Comparison of ENCODE assay signal across 16 cellular contexts in the genomic region with DNA sequence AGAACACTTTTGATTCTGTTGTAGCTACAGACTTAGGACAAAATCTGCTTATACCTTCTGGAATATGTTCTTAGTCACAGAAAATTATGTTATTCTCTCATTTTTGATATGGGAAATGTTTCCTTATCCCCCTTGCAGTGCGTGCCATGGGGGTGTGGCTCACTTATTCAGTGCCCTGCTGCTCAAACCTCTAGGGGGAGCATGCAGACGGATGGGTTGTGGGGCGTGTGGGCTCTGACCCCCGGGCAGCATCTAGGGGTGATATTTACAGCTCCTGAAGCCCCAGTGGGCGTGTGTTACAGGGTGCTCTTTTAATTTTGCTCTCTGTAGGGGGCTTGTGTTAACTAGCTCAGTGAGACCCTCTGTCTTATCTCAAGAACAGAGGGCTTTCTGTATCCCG.
DNase-seq lines count a peak whose midpoint lies in the region; ATAC-seq, FAIRE-seq and TF ChIP-seq lines count a peak whose summit lies in the region.
"Had no signal": no experiment of that assay in that cellular context is flagged by ENCODE, and none has a peak within 500 bp of the region (broad histone marks: within the 10 kb centered on the region; RNA-seq: fewer than 3 reads in every experiment).

No MANE protein-coding gene starts in this region.

- H4K20me1 ChIP-seq in GM23338 (replicated peaks; ENCODE audit: insufficient read depth) = no peaks in the 10 kb centered on the region
- H4K20me1 ChIP-seq in keratinocyte (ENCODE audit: control insufficient read depth, extremely low read depth, insufficient read depth, low read length) = no peaks in the 10 kb centered on the region

- H3K4me3 ChIP-seq in GM23338 (no peak overlapping the region), Panc1 (ENCODE audit: low read depth in 2 of 2, low read length in 2 of 2) (no peak overlapping the region), keratinocyte (ENCODE audit: control insufficient read depth in 2 of 3, extremely low read depth in 1 of 3, insufficient read depth in 2 of 3, low read depth in 1 of 3, low read length in 3 of 3) (no peak overlapping the region)
- H3K4me3 ChIP-seq: colonic mucosa, testis had no signal

- H3K4me3 Mint-ChIP-seq in GM23338 = no peak overlapping the region
- H3K4me3 Mint-ChIP-seq: activated CD4-positive, alpha-beta T cell treated with anti-CD3 and anti-CD28 coated beads, Interleukin-2, amount 10 ng/mL, durations not matched to agents 24 days and 14 days; activated naive CD4-positive, alpha-beta T cell treated with anti-CD3 and anti-CD28 coated beads for 36 hours had no signal

- no peaks in the 10 kb centered on the region for H3K9me1 ChIP-seq in keratinocyte (ENCODE audit: control insufficient read depth, extremely low read depth, insufficient read depth, low read length)

- no peaks in the 10 kb centered on the region for H3K36me3 ChIP-seq in GM23338 (ENCODE audit: insufficient read depth)
- no peaks in the 10 kb centered on the region for H3K36me3 ChIP-seq in Panc1 (ENCODE audit: control insufficient read depth, insufficient read depth, low read length)
- no peaks in the 10 kb centered on the region for H3K36me3 ChIP-seq in keratinocyte (ENCODE audit: control insufficient read depth in 2 of 2, extremely low read depth in 1 of 2, insufficient read depth in 2 of 2, low read length in 2 of 2)
- H3K36me3 ChIP-seq: colonic mucosa, neutrophil had no signal

- no TSS peak for BruUV-seq in Panc1 (replicated peaks; lab: Mats Ljungman, UMichigan)

- no peaks in the 10 kb centered on the region for H3K36me3 Mint-ChIP-seq in GM23338 (ENCODE audit: low read depth)

- H3K9ac ChIP-seq in keratinocyte (ENCODE audit: control insufficient read depth, extremely low read depth, insufficient read depth, low read length) = no peak overlapping the region

- H3K4me2 ChIP-seq in GM23338 = no peak overlapping the region
- H3K4me2 ChIP-seq in keratinocyte (ENCODE audit: control insufficient read depth, extremely low read depth, insufficient read depth, low read depth, low read length) = no peak overlapping the region

- no peaks in the 10 kb centered on the region for H3K9me3 Mint-ChIP-seq in GM23338
- H3K9me3 Mint-ChIP-seq: activated CD4-positive, alpha-beta T cell treated with anti-CD3 and anti-CD28 coated beads, Interleukin-2, amount 10 ng/mL, durations not matched to agents 24 days and 14 days; activated naive CD4-positive, alpha-beta T cell treated with anti-CD3 and anti-CD28 coated beads for 36 hours had no signal

- CTCF ChIA-PET in Panc1 (lab: Charles Lee) = no interaction called here

- no peak for FAIRE-seq in keratinocyte (lab: Jason Lieb, UNC)
- FAIRE-seq: frontal cortex had no signal

- DNase-seq in ELR (ENCODE audit: low read depth) (peak; percentile 2), GM23338 (ENCODE audit: low spot score) (peak; percentile 41), Panc1 (ENCODE audit: low read depth, low spot score) (no peak), keratinocyte (ENCODE audit: low read depth, low spot score) (no peak), epidermal melanocyte (ENCODE audit: insufficient read length, low spot score) (no peak), caudate nucleus (lab: John Stamatoyannopoulos, UW) (no peak), inferior parietal cortex (ENCODE audit: extremely low spot score) (no peak)
- DNase-seq: activated naive CD4-positive, alpha-beta T cell treated with anti-CD3 and anti-CD28 coated beads for 36 hours; aorta; colonic mucosa; NCI-H187 treated with DMSO at 0.1 percent for 48 hours; stimulated activated CD4-positive, alpha-beta T cell treated with anti-CD3 and anti-CD28 coated beads, Interleukin-12 subunit alpha, Interleukin-12 subunit beta, amount 100 ng/mL, for 4 hours; testis had no signal

- POLR2A ChIA-PET in Panc1 (lab: Charles Lee) = no interaction called here

- no peaks in the 10 kb centered on the region for H3K27me3 Mint-ChIP-seq in GM23338 (ENCODE audit: insufficient read depth, low read depth, poor library complexity)
- H3K27me3 Mint-ChIP-seq: activated CD4-positive, alpha-beta T cell treated with anti-CD3 and anti-CD28 coated beads, Interleukin-2, amount 10 ng/mL, durations not matched to agents 24 days and 14 days had no signal

- in situ Hi-C loops in Panc1 (cut with HindIII; ENCODE audit: low pct_unique_long_range_greater_than_20kb, low sequenced_read_pairs) = no loop called here

- H3F3A ChIP-seq in GM23338 (replicated peaks; ENCODE audit: low read depth) = no peaks in the 10 kb centered on the region

- H2AFZ ChIP-seq in GM23338 (peak overlapping the region; percentile 60; the same call in 1 of the 2 replicates), keratinocyte (ENCODE audit: control insufficient read depth, low read length) (no peak overlapping the region)

- intact Hi-C loops in Panc1 (cut with micrococcal nuclease; ENCODE audit: unreplicated experiment) = no loop called here

- H3K27ac Mint-ChIP-seq in GM23338 = no peak overlapping the region
- H3K27ac Mint-ChIP-seq: activated CD4-positive, alpha-beta T cell treated with anti-CD3 and anti-CD28 coated beads, Interleukin-2, amount 10 ng/mL, durations not matched to agents 24 days and 14 days; activated naive CD4-positive, alpha-beta T cell treated with anti-CD3 and anti-CD28 coated beads for 36 hours had no signal

- TF ChIP-seq CTCF in GM23338 (conservative IDR thresholded peaks at IDR 0.05; ENCODE audit: low read depth in 2 of 2) (peak; percentile 58 to 63), Panc1 (IDR thresholded peaks at IDR 0.05) (peak; percentile 16; the same call in 1 of the 2 replicates), keratinocyte (optimal IDR thresholded peaks at IDR 0.05 in 1 of 3, IDR thresholded peaks at IDR 0.05 in 1 of 3, conservative IDR thresholded peaks at IDR 0.05 in 1 of 3; ENCODE audit: extremely low read depth in 1 of 3, insufficient read depth in 2 of 3, low read length in 3 of 3) (peak in 2 of 3 experiments; percentile 15 to 26)

- no peaks in the 10 kb centered on the region for H3K27me3 ChIP-seq in GM23338 (ENCODE audit: insufficient read depth)
- no peaks in the 10 kb centered on the region for H3K27me3 ChIP-seq in Panc1 (ENCODE audit: control insufficient read depth, insufficient read depth, low read length)
- no peaks in the 10 kb centered on the region for H3K27me3 ChIP-seq in keratinocyte (ENCODE audit: control insufficient read depth, extremely low read depth, insufficient read depth, low read length)
- H3K27me3 ChIP-seq: colonic mucosa, neutrophil, testis had no signal

- no peaks in the 10 kb centered on the region for H3K9me2 ChIP-seq in GM23338 (ENCODE audit: insufficient read depth)

- H3K4me1 ChIP-seq in GM23338 (ENCODE audit: insufficient read depth) (no peaks in the 10 kb centered on the region), Panc1 (ENCODE audit: control insufficient read depth, insufficient read depth, low read length) (no peaks in the 10 kb centered on the region), keratinocyte (ENCODE audit: control insufficient read depth, extremely low read depth, insufficient read depth, low read length) (no peaks in the 10 kb centered on the region)
- H3K4me1 ChIP-seq: colonic mucosa, testis had no signal

- ATAC-seq in GM23338 = peak; percentile 60
- no peak for ATAC-seq in Panc1

- H3K9me3 ChIP-seq in Panc1 (ENCODE audit: control insufficient read depth, insufficient read depth, low read depth, low read length) = no peaks in the 10 kb centered on the region
- no peaks in the 10 kb centered on the region for H3K9me3 ChIP-seq in keratinocyte (ENCODE audit: control insufficient read depth, low read depth, low read length)
- H3K9me3 ChIP-seq: colonic mucosa, neutrophil, testis had no signal

- dilution Hi-C loops in keratinocyte (cut with MboI; ENCODE audit: extremely low pct_ligation_motif_present, low sequenced_read_pairs) = no loop called here

- no peak overlapping the region for H3K27ac ChIP-seq in GM23338 (ENCODE audit: low read depth)
- no peak overlapping the region for H3K27ac ChIP-seq in Panc1 (ENCODE audit: low read length)
- no peak overlapping the region for H3K27ac ChIP-seq in keratinocyte (ENCODE audit: control insufficient read depth, insufficient read depth, low read length)
- no peak overlapping the region for H3K27ac ChIP-seq in caudate nucleus (ENCODE audit: low read depth, low read length)
- H3K27ac ChIP-seq: colonic mucosa, neutrophil, testis had no signal

- no peaks in the 10 kb centered on the region for H3K4me1 Mint-ChIP-seq in GM23338
- H3K4me1 Mint-ChIP-seq: activated CD4-positive, alpha-beta T cell treated with anti-CD3 and anti-CD28 coated beads, Interleukin-2, amount 10 ng/mL, durations not matched to agents 24 days and 14 days had no signal

- no peaks in the 10 kb centered on the region for H3K79me2 ChIP-seq in GM23338 (replicated peaks; ENCODE audit: insufficient read depth)
- H3K79me2 ChIP-seq in keratinocyte (ENCODE audit: control insufficient read depth, insufficient read depth, low read length) = no peaks in the 10 kb centered on the region

TF ChIP-seq in GM23338, 12 proteins besides CTCF, POLR2A, EP300 and RAD21:
- TF ChIP-seq POLR2AphosphoS5 (IDR thresholded peaks at IDR 0.05; ENCODE audit: low read depth) = no peak
- no peak for TF ChIP-seq REST (IDR thresholded peaks at IDR 0.05; ENCODE audit: unreplicated experiment)
- no peak for TF ChIP-seq ZNF114 (CRISPR knock-in tag; IDR thresholded peaks at IDR 0.05)
- TF ChIP-seq ZNF331 (CRISPR knock-in tag; IDR thresholded peaks at IDR 0.05; ENCODE audit: low read depth) = no peak
- TF ChIP-seq EZH2phosphoT487 (IDR thresholded peaks at IDR 0.05; ENCODE audit: unreplicated experiment) = no peak

Comparison
In these comparisons a context has a peak if more than half of its experiments do, and no peak if none do; other contexts are left out.
1. DNase-seq: peak in ELR (single experiment) and GM23338 (single experiment); none in Panc1 (single experiment), keratinocyte (single experiment), epidermal melanocyte (single experiment), caudate nucleus (0 of 61) and inferior parietal cortex (single experiment).
2. Peak in every context shown above with its lines, with median percentiles within 50 percentile points of each other: CTCF ChIP-seq.